In genomic region chr12:106136263-106136662, GRCh38 we compare ENCODE assay signal across 8 cellular contexts. TPM values are rescaled to one million over a fixed set of nuclear protein-coding genes. Genes with fewer than 3 reads are reported as not detected.
DNase-seq lines count a peak whose midpoint lies in the region; ATAC-seq and TF ChIP-seq lines count a peak whose summit lies in the region.

No MANE protein-coding gene starts in this region.

- peak in 1 of 2 donors; percentile 23 for TF ChIP-seq POLR2A in suprapubic skin (IDR thresholded peaks at IDR 0.05)

- peaks cover 26% of the 10 kb centered on the region for H3K4me1 ChIP-seq in MM.1S (ENCODE audit: low read length)
- peaks cover 12% of the 10 kb centered on the region for H3K4me1 ChIP-seq in SJCRH30
- peaks cover 89% of the 10 kb centered on the region for H3K4me1 ChIP-seq in suprapubic skin

- peaks cover 25% of the 10 kb centered on the region for H3F3A ChIP-seq in MM.1S (ENCODE audit: insufficient read depth, low read length)

- ATAC-seq in omental fat pad (ENCODE audit: low FRiP score) (peak; percentile 10), GM18519 (IDR thresholded peaks at IDR 0.05; ENCODE audit: low FRiP score, unreplicated experiment) (no peak)

- peak overlapping the region; percentile 35; the same call in 1 of the 2 replicates for H2AFZ ChIP-seq in MM.1S (ENCODE audit: low read length)

- peak overlapping the region; percentile 65 for H3K27ac ChIP-seq in MM.1S (ENCODE audit: low read length)
- H3K27ac ChIP-seq in SJCRH30: no peak overlapping the region
- peak overlapping the region; percentile 99 for H3K27ac ChIP-seq in suprapubic skin

- H3K9me2 ChIP-seq in MM.1S (replicated peaks; ENCODE audit: insufficient read depth, low read length): no peaks in the 10 kb centered on the region

- no peaks in the 10 kb centered on the region for H3K27me3 ChIP-seq in MM.1S (replicated peaks; ENCODE audit: insufficient read depth, low read length)
- H3K27me3 ChIP-seq in SJCRH30: no peaks in the 10 kb centered on the region
- peaks cover 2% of the 10 kb centered on the region for H3K27me3 ChIP-seq in suprapubic skin

- H4K20me1 ChIP-seq in MM.1S (ENCODE audit: insufficient read depth, low read length): peaks cover 30% of the 10 kb centered on the region

- peak overlapping the region; percentile 97; the same call in 1 of the 2 replicates for H3K9ac ChIP-seq in MM.1S (ENCODE audit: low read length)

- H3K4me3 ChIP-seq in MM.1S (ENCODE audit: low read length) (peak overlapping the region; percentile 96), SJCRH30 (peak overlapping the region; percentile 10; the same call in 1 of the 2 replicates), suprapubic skin (peak overlapping the region; percentile 90)

- H3K4me2 ChIP-seq in MM.1S (ENCODE audit: low read depth, low read length): peak overlapping the region; percentile 82

- peak; percentile 94 for DNase-seq in ELF-1 (ENCODE audit: low read depth, low spot score)
- peak; percentile 91 for DNase-seq in MM.1S
- peak; percentile 67 to 86 for DNase-seq in SJCRH30
- DNase-seq in activated naive CD4-positive, alpha-beta T cell treated with Interleukin-2 at 50 U/mL for 16 hours: peak; percentile 74
- DNase-seq in glomerular visceral epithelial cell (ENCODE audit: extremely low spot score): peak; percentile 94
- peak; percentile 97 for DNase-seq in omental fat pad (ENCODE audit: low spot score)
- peak; percentile 93 to 96 for DNase-seq in suprapubic skin (ENCODE audit: low spot score in 2 of 2)

- TF ChIP-seq EP300 in suprapubic skin (IDR thresholded peaks at IDR 0.05): no peak

- TF ChIP-seq CTCF in MM.1S (IDR thresholded peaks at IDR 0.05; ENCODE audit: low read length): peak; percentile 83
- peak in 2 of 3 donors; percentile 18 to 77 for TF ChIP-seq CTCF in omental fat pad (IDR thresholded peaks at IDR 0.05)
- peak; percentile 70 to 82 for TF ChIP-seq CTCF in suprapubic skin (IDR thresholded peaks at IDR 0.05)

- WGBS in suprapubic skin: 0% methylated on average over 13 of the region's 13 CpGs

- H3K36me3 ChIP-seq in MM.1S (replicated peaks; ENCODE audit: insufficient read depth, low read length): peaks cover 3% of the 10 kb centered on the region; the same call in 1 of the 2 replicates
- H3K36me3 ChIP-seq in SJCRH30: no peaks in the 10 kb centered on the region
- H3K36me3 ChIP-seq in suprapubic skin: no peaks in the 10 kb centered on the region

- H3K79me2 ChIP-seq in MM.1S (ENCODE audit: low read length): peaks cover 93% of the 10 kb centered on the region

- no peaks in the 10 kb centered on the region for H3K9me3 ChIP-seq in MM.1S (replicated peaks; ENCODE audit: insufficient read depth, low read length)
- H3K9me3 ChIP-seq in SJCRH30 (replicated peaks): no peaks in the 10 kb centered on the region
- H3K9me3 ChIP-seq in suprapubic skin: no peaks in the 10 kb centered on the region

RNA-seq across cellular contexts. Expression of gene NUAK1, which starts 2.5 kb away (rescaled TPM):
- 4.0 and 4.4 TPM in 2 replicates for total RNA-seq in SJCRH30 (2014; rRNA removed; shearing (Covaris generic))
- total RNA-seq in omental fat pad (10 to 100 TPM in 3 of 4 donors, 1 to 10 TPM in 1; 6.8 to 47.3 (median 21.0) TPM), suprapubic skin (10 to 100 TPM; 22.6 to 44.3 (median 38.4) TPM)

Comparison
In these comparisons a context has a peak if more than half of its experiments do, and no peak if none do; other contexts are left out.
1. H3K4me3 ChIP-seq: peak in every context shown above with its lines; median percentile 96 in MM.1S; 90 in suprapubic skin; 10 in SJCRH30.